ENCODE assay signal across 1 cellular context in the genomic region with DNA sequence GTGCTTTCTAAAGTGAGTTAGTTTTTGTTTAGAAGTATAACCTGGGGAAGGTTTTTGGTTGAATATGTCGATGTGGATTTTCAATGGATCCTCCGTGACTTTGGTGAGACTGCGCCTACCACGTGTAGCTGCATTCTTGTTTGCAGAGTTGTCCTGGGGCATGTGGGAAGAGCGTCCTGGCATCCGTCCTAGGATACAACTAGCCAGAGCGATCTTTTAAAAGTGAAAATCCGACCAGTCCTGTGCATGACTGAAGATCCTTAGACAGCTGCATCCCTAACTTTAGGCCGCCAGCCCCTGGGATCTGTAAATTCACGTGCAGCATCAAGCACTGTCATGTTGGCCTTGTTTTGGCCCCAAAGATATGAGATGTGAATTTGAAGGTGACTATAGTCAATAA.
TF ChIP-seq lines count a peak whose summit lies in the region.

No MANE protein-coding gene starts in this region.

TF ChIP-seq in IMR-90, 13 proteins besides CTCF, POLR2A, EP300 and RAD21 (continued from another document):
- TF ChIP-seq, protein P1, sequence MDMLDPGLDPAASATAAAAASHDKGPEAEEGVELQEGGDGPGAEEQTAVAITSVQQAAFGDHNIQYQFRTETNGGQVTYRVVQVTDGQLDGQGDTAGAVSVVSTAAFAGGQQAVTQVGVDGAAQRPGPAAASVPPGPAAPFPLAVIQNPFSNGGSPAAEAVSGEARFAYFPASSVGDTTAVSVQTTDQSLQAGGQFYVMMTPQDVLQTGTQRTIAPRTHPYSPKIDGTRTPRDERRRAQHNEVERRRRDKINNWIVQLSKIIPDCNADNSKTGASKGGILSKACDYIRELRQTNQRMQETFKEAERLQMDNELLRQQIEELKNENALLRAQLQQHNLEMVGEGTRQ (IDR thresholded peaks at IDR 0.05; ENCODE audit: low read depth, low read length) = no peak
